20 cellular contexts compared by ENCODE assay signal in genomic region chr3:145953316-145953715, GRCh38.
"Had no signal": no experiment of that assay in that cellular context is flagged by ENCODE, and none has a peak within 500 bp of the region (broad histone marks: within the 10 kb centered on the region; RNA-seq: fewer than 3 reads in every experiment).

No MANE protein-coding gene starts in this region.

- H3K4me3 ChIP-seq: body of pancreas, gastroesophageal sphincter, sigmoid colon, spleen, upper lobe of left lung had no signal

- H3K9me3 ChIP-seq: body of pancreas, gastroesophageal sphincter, sigmoid colon had no signal

- H3K36me3 ChIP-seq: gastroesophageal sphincter, sigmoid colon, spleen, upper lobe of left lung had no signal

- H3K27ac ChIP-seq: body of pancreas, gastroesophageal sphincter, sigmoid colon, spleen, upper lobe of left lung had no signal

- H3K27me3 ChIP-seq: body of pancreas, gastroesophageal sphincter, sigmoid colon, spleen, upper lobe of left lung had no signal

- H3K4me1 ChIP-seq: body of pancreas, gastroesophageal sphincter, sigmoid colon, spleen, upper lobe of left lung had no signal

- DNase-seq: activated CD4-positive, alpha-beta T cell treated with anti-CD3 and anti-CD28 coated beads, Interleukin-2, amount 50 U/mL, for 4 hours; activated CD8-positive, alpha-beta memory T cell treated with anti-CD3 and anti-CD28 coated beads for 24 hours; activated CD8-positive, alpha-beta memory T cell treated with anti-CD3 and anti-CD28 coated beads, Interleukin-2, amount 50 U/mL, for 4 hours; activated naive CD4-positive, alpha-beta T cell; activated naive CD8-positive, alpha-beta T cell treated with anti-CD3 and anti-CD28 coated beads for 36 hours; activated T-cell treated with anti-CD3 and anti-CD28 coated beads, Interleukin-2, amount 50 U/mL, for 24 hours; body of pancreas; caudate nucleus; effector CD4-positive, alpha-beta T cell; head of caudate nucleus; hypothalamus; islet precursor cell; left cardiac atrium; sigmoid colon; spleen; stimulated activated CD4-positive, alpha-beta T cell treated with anti-CD3 and anti-CD28 coated beads, Interleukin-4, amount 100 ng/mL, for 24 hours; stimulated activated naive CD4-positive, alpha-beta T cell treated with Interleukin-2 at 50 U/mL for 16 hours; T-helper 9 cell; upper lobe of left lung had no signal
